Comparison of ENCODE assay signal across 1 cellular context in the genomic region with DNA sequence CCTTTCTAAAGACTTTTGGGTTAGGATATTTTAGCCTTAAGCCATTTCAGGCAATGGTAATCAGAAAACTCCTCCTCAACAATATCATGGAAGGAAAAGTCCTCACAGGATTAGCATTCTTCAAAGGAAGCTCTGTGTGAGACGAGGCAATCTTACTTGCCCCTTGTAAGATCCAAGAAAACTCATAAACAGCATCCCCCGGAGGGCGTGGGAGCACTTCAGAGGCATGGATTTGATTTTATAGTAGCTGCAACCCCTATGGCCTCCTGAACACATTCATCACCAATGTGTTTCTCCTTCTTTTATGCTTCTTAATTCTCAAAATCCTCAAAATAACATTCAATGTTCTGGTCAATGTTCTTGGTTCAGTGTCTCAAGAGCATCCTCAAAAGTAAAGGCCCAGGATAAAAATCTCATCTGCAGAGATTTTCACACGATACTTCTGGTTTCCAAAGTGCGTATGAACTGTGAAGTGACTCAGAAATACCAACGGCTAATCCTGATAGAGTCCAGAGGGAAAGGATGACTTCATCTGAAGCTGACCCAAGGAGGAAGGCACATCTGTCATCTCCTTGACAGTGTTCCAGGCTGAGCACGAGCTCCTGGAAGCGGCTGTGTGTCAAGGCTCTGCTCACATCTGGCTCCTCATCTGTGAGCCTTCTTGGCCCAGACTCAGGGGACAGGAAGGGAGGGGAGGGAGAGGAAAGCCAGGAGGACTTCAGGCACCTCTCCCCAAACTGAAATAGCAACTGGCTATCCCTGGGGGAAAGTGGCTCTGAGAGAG.
TF ChIP-seq lines count a peak whose summit lies in the region.

No MANE protein-coding gene starts in this region.

TF ChIP-seq in HEK293, 187 proteins besides CTCF, POLR2A, EP300 and RAD21 (continued from another document and continues in another):
- TF ChIP-seq, protein P1, sequence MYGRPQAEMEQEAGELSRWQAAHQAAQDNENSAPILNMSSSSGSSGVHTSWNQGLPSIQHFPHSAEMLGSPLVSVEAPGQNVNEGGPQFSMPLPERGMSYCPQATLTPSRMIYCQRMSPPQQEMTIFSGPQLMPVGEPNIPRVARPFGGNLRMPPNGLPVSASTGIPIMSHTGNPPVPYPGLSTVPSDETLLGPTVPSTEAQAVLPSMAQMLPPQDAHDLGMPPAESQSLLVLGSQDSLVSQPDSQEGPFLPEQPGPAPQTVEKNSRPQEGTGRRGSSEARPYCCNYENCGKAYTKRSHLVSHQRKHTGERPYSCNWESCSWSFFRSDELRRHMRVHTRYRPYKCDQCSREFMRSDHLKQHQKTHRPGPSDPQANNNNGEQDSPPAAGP (tag by site-specific recombination; IDR thresholded peaks at IDR 0.05) = peak; percentile 47; the same call in 1 of the 2 replicates
- TF ChIP-seq KLF1 (tag by site-specific recombination; IDR thresholded peaks at IDR 0.05) = no peak
- TF ChIP-seq ZNF148 (tag by site-specific recombination; IDR thresholded peaks at IDR 0.05; ENCODE audit: borderline replicate concordance) = no peak
- no peak for TF ChIP-seq ZNF274 (IDR thresholded peaks at IDR 0.05; ENCODE audit: low read length)
- no peak for TF ChIP-seq ZNF274 (tag by site-specific recombination; IDR thresholded peaks at IDR 0.05; ENCODE audit: borderline replicate concordance)
- TF ChIP-seq, protein P2, sequence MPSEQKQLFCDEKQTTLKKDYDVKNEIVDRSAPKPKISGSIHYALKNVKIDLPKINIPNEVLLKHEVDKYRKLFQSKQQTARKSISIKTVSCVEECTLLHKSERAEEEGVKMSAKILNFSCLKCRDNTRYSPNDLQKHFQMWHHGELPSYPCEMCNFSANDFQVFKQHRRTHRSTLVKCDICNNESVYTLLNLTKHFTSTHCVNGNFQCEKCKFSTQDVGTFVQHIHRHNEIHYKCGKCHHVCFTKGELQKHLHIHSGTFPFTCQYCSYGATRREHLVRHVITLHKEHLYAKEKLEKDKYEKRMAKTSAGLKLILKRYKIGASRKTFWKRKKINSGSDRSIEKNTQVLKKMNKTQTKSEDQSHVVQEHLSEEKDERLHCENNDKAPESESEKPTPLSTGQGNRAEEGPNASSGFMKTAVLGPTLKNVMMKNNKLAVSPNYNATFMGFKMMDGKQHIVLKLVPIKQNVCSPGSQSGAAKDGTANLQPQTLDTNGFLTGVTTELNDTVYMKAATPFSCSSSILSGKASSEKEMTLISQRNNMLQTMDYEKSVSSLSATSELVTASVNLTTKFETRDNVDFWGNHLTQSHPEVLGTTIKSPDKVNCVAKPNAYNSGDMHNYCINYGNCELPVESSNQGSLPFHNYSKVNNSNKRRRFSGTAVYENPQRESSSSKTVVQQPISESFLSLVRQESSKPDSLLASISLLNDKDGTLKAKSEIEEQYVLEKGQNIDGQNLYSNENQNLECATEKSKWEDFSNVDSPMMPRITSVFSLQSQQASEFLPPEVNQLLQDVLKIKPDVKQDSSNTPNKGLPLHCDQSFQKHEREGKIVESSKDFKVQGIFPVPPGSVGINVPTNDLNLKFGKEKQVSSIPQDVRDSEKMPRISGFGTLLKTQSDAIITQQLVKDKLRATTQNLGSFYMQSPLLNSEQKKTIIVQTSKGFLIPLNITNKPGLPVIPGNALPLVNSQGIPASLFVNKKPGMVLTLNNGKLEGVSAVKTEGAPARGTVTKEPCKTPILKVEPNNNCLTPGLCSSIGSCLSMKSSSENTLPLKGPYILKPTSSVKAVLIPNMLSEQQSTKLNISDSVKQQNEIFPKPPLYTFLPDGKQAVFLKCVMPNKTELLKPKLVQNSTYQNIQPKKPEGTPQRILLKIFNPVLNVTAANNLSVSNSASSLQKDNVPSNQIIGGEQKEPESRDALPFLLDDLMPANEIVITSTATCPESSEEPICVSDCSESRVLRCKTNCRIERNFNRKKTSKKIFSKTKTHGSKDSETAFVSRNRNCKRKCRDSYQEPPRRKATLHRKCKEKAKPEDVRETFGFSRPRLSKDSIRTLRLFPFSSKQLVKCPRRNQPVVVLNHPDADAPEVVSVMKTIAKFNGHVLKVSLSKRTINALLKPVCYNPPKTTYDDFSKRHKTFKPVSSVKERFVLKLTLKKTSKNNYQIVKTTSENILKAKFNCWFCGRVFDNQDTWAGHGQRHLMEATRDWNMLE (tag by site-specific recombination; conservative IDR thresholded peaks at IDR 0.05; ENCODE audit: low read depth) = peak; percentile 41; the same call in 1 of the 2 replicates
- no peak for TF ChIP-seq SETDB1 (IDR thresholded peaks at IDR 0.05; ENCODE audit: insufficient read length, low read length)
- TF ChIP-seq ZNF549 (tag by site-specific recombination; IDR thresholded peaks at IDR 0.05) = no peak
- TF ChIP-seq ZNF776 (tag by site-specific recombination; IDR thresholded peaks at IDR 0.05; ENCODE audit: borderline replicate concordance) = no peak
- no peak for TF ChIP-seq TRIM28 (IDR thresholded peaks at IDR 0.05; ENCODE audit: borderline replicate concordance, low read length)
- no peak for TF ChIP-seq ZNF624 (tag by site-specific recombination; IDR thresholded peaks at IDR 0.05)
- TF ChIP-seq, protein P3, sequence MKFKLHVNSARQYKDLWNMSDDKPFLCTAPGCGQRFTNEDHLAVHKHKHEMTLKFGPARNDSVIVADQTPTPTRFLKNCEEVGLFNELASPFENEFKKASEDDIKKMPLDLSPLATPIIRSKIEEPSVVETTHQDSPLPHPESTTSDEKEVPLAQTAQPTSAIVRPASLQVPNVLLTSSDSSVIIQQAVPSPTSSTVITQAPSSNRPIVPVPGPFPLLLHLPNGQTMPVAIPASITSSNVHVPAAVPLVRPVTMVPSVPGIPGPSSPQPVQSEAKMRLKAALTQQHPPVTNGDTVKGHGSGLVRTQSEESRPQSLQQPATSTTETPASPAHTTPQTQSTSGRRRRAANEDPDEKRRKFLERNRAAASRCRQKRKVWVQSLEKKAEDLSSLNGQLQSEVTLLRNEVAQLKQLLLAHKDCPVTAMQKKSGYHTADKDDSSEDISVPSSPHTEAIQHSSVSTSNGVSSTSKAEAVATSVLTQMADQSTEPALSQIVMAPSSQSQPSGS (tag by site-specific recombination; IDR thresholded peaks at IDR 0.05; ENCODE audit: low read depth) = peak; percentile 71; the same call in 1 of the 2 replicates
- no peak for TF ChIP-seq ZNF133 (tag by site-specific recombination; IDR thresholded peaks at IDR 0.05)
- no peak for TF ChIP-seq ZNF621 (tag by site-specific recombination; IDR thresholded peaks at IDR 0.05)
- peak; percentile 72 for TF ChIP-seq OSR2 (tag by site-specific recombination; IDR thresholded peaks at IDR 0.05)
- TF ChIP-seq, protein P4, sequence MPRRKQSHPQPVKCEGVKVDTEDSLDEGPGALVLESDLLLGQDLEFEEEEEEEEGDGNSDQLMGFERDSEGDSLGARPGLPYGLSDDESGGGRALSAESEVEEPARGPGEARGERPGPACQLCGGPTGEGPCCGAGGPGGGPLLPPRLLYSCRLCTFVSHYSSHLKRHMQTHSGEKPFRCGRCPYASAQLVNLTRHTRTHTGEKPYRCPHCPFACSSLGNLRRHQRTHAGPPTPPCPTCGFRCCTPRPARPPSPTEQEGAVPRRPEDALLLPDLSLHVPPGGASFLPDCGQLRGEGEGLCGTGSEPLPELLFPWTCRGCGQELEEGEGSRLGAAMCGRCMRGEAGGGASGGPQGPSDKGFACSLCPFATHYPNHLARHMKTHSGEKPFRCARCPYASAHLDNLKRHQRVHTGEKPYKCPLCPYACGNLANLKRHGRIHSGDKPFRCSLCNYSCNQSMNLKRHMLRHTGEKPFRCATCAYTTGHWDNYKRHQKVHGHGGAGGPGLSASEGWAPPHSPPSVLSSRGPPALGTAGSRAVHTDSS (tag by site-specific recombination; IDR thresholded peaks at IDR 0.05) = peak; percentile 60
- TF ChIP-seq ZNF600 (tag by site-specific recombination; IDR thresholded peaks at IDR 0.05) = peak; percentile 90
- no peak for TF ChIP-seq ZNF510 (tag by site-specific recombination; IDR thresholded peaks at IDR 0.05; ENCODE audit: insufficient replicate concordance)
- peak; percentile 81 for TF ChIP-seq HIC1 (tag by site-specific recombination; IDR thresholded peaks at IDR 0.05)
- no peak for TF ChIP-seq ZNF76 (tag by site-specific recombination; IDR thresholded peaks at IDR 0.05; ENCODE audit: borderline replicate concordance, low read depth)
- TF ChIP-seq, protein P5, sequence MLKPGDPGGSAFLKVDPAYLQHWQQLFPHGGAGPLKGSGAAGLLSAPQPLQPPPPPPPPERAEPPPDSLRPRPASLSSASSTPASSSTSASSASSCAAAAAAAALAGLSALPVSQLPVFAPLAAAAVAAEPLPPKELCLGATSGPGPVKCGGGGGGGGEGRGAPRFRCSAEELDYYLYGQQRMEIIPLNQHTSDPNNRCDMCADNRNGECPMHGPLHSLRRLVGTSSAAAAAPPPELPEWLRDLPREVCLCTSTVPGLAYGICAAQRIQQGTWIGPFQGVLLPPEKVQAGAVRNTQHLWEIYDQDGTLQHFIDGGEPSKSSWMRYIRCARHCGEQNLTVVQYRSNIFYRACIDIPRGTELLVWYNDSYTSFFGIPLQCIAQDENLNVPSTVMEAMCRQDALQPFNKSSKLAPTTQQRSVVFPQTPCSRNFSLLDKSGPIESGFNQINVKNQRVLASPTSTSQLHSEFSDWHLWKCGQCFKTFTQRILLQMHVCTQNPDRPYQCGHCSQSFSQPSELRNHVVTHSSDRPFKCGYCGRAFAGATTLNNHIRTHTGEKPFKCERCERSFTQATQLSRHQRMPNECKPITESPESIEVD (tag by site-specific recombination; IDR thresholded peaks at IDR 0.05) = no peak
- TF ChIP-seq ZNF596 (tag by site-specific recombination; IDR thresholded peaks at IDR 0.05) = no peak
- TF ChIP-seq REPIN1 (tag by site-specific recombination; IDR thresholded peaks at IDR 0.05; ENCODE audit: low read depth) = no peak
- TF ChIP-seq ZFP37 (tag by site-specific recombination; IDR thresholded peaks at IDR 0.05) = peak; percentile 59; the same call in 1 of the 2 replicates
- peak; percentile 84; the same call in 1 of the 2 replicates for TF ChIP-seq MEIS1 (CRISPR knock-in tag; IDR thresholded peaks at IDR 0.05; ENCODE audit: borderline replicate concordance)
- 0 out of 2 replicates have a peak, but pooled peaks have one; percentile 43 for TF ChIP-seq ZSCAN23 (tag by site-specific recombination; IDR thresholded peaks at IDR 0.05)
- no peak for TF ChIP-seq ZNF37A (tag by site-specific recombination; IDR thresholded peaks at IDR 0.05)
- no peak for TF ChIP-seq ZNF433 (tag by site-specific recombination; IDR thresholded peaks at IDR 0.05; ENCODE audit: low read depth)
- TF ChIP-seq GLI4 (tag by site-specific recombination; IDR thresholded peaks at IDR 0.05) = no peak
- no peak for TF ChIP-seq ZBTB8A (tag by site-specific recombination; IDR thresholded peaks at IDR 0.05)
- peak; percentile 74; the same call in 1 of the 2 replicates for TF ChIP-seq ZBTB21 (tag by site-specific recombination; IDR thresholded peaks at IDR 0.05)
- no peak for TF ChIP-seq ZNF558 (tag by site-specific recombination; IDR thresholded peaks at IDR 0.05)
- no peak for TF ChIP-seq ZNF707 (tag by site-specific recombination; IDR thresholded peaks at IDR 0.05)
- TF ChIP-seq ZNF660 (tag by site-specific recombination; IDR thresholded peaks at IDR 0.05) = peak; percentile 71; the same call in 1 of the 2 replicates
- TF ChIP-seq ZNF394 (tag by site-specific recombination; IDR thresholded peaks at IDR 0.05; ENCODE audit: borderline replicate concordance) = peak; percentile 70; the same call in 1 of the 2 replicates
- TF ChIP-seq ZBTB11 (tag by site-specific recombination; conservative IDR thresholded peaks at IDR 0.05; ENCODE audit: low read depth) = no peak
- no peak for TF ChIP-seq ZNF571 (tag by site-specific recombination; IDR thresholded peaks at IDR 0.05)
